Comparison of ENCODE assay signal across 8 cellular contexts in the genomic region with DNA sequence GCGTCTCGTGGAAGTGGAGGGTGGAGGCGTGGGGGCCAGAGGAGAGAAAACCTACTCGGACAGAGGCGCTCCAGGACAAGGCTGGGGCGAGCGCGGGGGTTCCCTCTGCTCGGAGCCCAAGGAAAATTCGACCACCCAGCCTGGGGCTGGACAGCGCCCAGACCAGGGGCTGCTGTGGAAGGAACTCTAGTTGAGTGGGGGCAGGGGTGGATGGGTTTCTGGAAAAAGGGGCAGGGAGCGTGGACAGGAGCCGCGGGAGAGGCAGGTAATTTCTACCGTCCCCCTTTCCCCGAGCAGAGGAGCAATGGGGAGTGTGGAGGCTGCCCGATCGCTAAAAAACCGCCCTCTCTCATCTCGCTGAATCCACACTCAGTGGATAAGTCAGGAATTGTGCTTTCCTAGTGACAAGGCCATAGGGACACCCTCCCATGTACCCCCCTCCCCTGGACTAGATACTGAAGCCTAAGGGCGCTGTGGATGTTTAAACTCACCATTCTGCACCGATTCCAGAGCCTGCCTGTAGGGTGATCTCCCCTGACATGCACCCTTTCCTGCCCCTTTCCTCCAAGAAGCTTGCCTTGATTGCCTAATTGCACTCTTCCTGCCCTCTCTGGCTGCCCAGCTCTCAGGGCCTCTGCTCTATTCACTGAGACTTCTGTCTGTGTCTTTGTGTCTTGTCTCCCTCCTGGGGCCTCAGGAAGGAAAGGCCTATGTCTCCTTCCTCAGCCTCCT.
DNase-seq lines count a peak whose midpoint lies in the region; ATAC-seq, FAIRE-seq and TF ChIP-seq lines count a peak whose summit lies in the region.

No MANE protein-coding gene starts in this region.

- peak overlapping the region; percentile 94 for H3K4me3 Mint-ChIP-seq in neural progenitor cell

- H3K36me3 ChIP-seq in Peyer's patch = no peaks in the 10 kb centered on the region
- no peaks in the 10 kb centered on the region for H3K36me3 ChIP-seq in endothelial cell of umbilical vein (ENCODE audit: control insufficient read depth in 2 of 2, extremely low read depth in 1 of 2, insufficient read depth in 2 of 2, low read length in 2 of 2)
- no peaks in the 10 kb centered on the region for H3K36me3 ChIP-seq in neural progenitor cell
- no peaks in the 10 kb centered on the region for H3K36me3 ChIP-seq in small intestine (ENCODE audit: control insufficient read depth in 2 of 2, insufficient read depth in 2 of 2, low read length in 2 of 2)

- no peaks in the 10 kb centered on the region for H3K9me3 Mint-ChIP-seq in neural progenitor cell

- DNase-seq in EL = peak; percentile 13
- no peak for DNase-seq in Peyer's patch
- no peak for DNase-seq in endothelial cell of umbilical vein (ENCODE audit: low read depth, low spot score)
- DNase-seq in neural progenitor cell (ENCODE audit: low spot score) = peak; percentile 50
- DNase-seq in small intestine = no peak
- no peak for DNase-seq in NCI-H524 (lab: John Stamatoyannopoulos, UW)

- no peaks in the 10 kb centered on the region for H3K9me1 ChIP-seq in endothelial cell of umbilical vein (replicated peaks; ENCODE audit: control insufficient read depth, extremely low read depth, insufficient read depth, low read length)

- H2AFZ ChIP-seq in endothelial cell of umbilical vein (ENCODE audit: low read depth, low read length) (peak overlapping the region; percentile 33), neural progenitor cell (replicated peaks) (peak overlapping the region; percentile 86)

- peaks cover 0 to 4% (median 0%) of the 10 kb centered on the region in 4 donors for H3K9me3 ChIP-seq in Peyer's patch
- H3K9me3 ChIP-seq in endothelial cell of umbilical vein (replicated peaks; ENCODE audit: control insufficient read depth, insufficient read depth, low read length) = no peaks in the 10 kb centered on the region
- H3K9me3 ChIP-seq in neural progenitor cell (ENCODE audit: low read depth) = no peaks in the 10 kb centered on the region
- H3K9me3 ChIP-seq in small intestine (ENCODE audit: control insufficient read depth, low read depth) = no peaks in the 10 kb centered on the region

- peak overlapping the region; percentile 93 for H3K27ac Mint-ChIP-seq in neural progenitor cell

- no peaks in the 10 kb centered on the region for H3K27me3 ChIP-seq in Peyer's patch
- peaks cover 13 to 27% of the 10 kb centered on the region in 2 experiments for H3K27me3 ChIP-seq in endothelial cell of umbilical vein (ENCODE audit: control insufficient read depth in 2 of 2, insufficient read depth in 2 of 2, low read length in 2 of 2)
- no peaks in the 10 kb centered on the region for H3K27me3 ChIP-seq in neural progenitor cell
- peaks cover 0 to 13% of the 10 kb centered on the region in 2 donors for H3K27me3 ChIP-seq in small intestine (ENCODE audit: control insufficient read depth in 2 of 2, insufficient read depth in 2 of 2, low read length in 2 of 2)

- intact Hi-C loops in endothelial cell of umbilical vein (cut with micrococcal nuclease) = no loop called here

- H3K27me3 Mint-ChIP-seq in neural progenitor cell (ENCODE audit: insufficient read depth, low read depth) = peaks cover 9% of the 10 kb centered on the region

- TF ChIP-seq CTCF in Peyer's patch (IDR thresholded peaks at IDR 0.05) (no peak), endothelial cell of umbilical vein (IDR thresholded peaks at IDR 0.05; ENCODE audit: extremely low read depth in 1 of 2, insufficient read depth in 1 of 2, low read depth in 1 of 2, low read length in 2 of 2) (no peak), neural progenitor cell (IDR thresholded peaks at IDR 0.05) (peak; percentile 41)

- H3K79me2 ChIP-seq in endothelial cell of umbilical vein (ENCODE audit: control insufficient read depth, insufficient read depth, low read length) (no peaks in the 10 kb centered on the region), neural progenitor cell (ENCODE audit: low read depth) (no peaks in the 10 kb centered on the region)

- peaks cover 27% of the 10 kb centered on the region for H3F3A ChIP-seq in neural progenitor cell (ENCODE audit: low read depth)

- no peaks in the 10 kb centered on the region for H4K20me1 ChIP-seq in endothelial cell of umbilical vein (replicated peaks; ENCODE audit: control insufficient read depth, extremely low read depth, insufficient read depth, low read length)
- H4K20me1 ChIP-seq in neural progenitor cell (ENCODE audit: low read depth) = no peaks in the 10 kb centered on the region

- H3K4me1 Mint-ChIP-seq in neural progenitor cell = peaks cover 16% of the 10 kb centered on the region

- no peaks in the 10 kb centered on the region for H3K36me3 Mint-ChIP-seq in neural progenitor cell

- CTCF ChIA-PET in endothelial cell of umbilical vein (lab: Charles Lee) = no interaction called here

- BruUV-seq in endothelial cell of umbilical vein (replicated peaks; lab: Mats Ljungman, UMichigan) = no TSS peak

- 7 to 15% (median 13%) methylated on average over 22 of the region's 22 CpGs for WGBS in small intestine, 3 donors

- POLR2A ChIA-PET in endothelial cell of umbilical vein (lab: Charles Lee) = no interaction called here

- peak overlapping the region in 3 of 4 donors; percentile 15 to 53 (median 49) for H3K4me3 ChIP-seq in Peyer's patch
- H3K4me3 ChIP-seq in endothelial cell of umbilical vein (replicated peaks in 1 of 3; ENCODE audit: insufficient read depth in 1 of 3, low read depth in 1 of 3, low read length in 3 of 3) = no peak overlapping the region
- H3K4me3 ChIP-seq in neural progenitor cell = peak overlapping the region; percentile 73
- H3K4me3 ChIP-seq in small intestine (ENCODE audit: low read depth in 1 of 2, low read length in 2 of 2) = peak overlapping the region in 1 of 2 donors; percentile 33

- peak overlapping the region; percentile 31 for H3K4me2 ChIP-seq in endothelial cell of umbilical vein (ENCODE audit: insufficient read depth, low read length)
- H3K4me2 ChIP-seq in neural progenitor cell = peak overlapping the region; percentile 92

- H3K4me1 ChIP-seq in Peyer's patch (peaks cover 0 to 11% (median 8%) of the 10 kb centered on the region in 4 donors), endothelial cell of umbilical vein (ENCODE audit: control insufficient read depth, extremely low read depth, insufficient read depth, low read length) (peaks cover 3% of the 10 kb centered on the region), neural progenitor cell (peaks cover 6% of the 10 kb centered on the region), small intestine (ENCODE audit: control insufficient read depth in 2 of 2, insufficient read depth in 1 of 2, low read depth in 1 of 2, low read length in 1 of 2) (no peaks in the 10 kb centered on the region)

- dilution Hi-C loops in endothelial cell of umbilical vein (cut with MboI; ENCODE audit: extremely low pct_ligation_motif_present, low sequenced_read_pairs) = no loop called here

- H3K9ac ChIP-seq in endothelial cell of umbilical vein (replicated peaks; ENCODE audit: extremely low read depth, insufficient read depth, low read length) (no peak overlapping the region), neural progenitor cell (no peak overlapping the region)

- H3K27ac ChIP-seq in Peyer's patch (no peak overlapping the region), endothelial cell of umbilical vein (ENCODE audit: insufficient read depth, low read depth, low read length) (no peak overlapping the region), neural progenitor cell (no peak overlapping the region), small intestine (ENCODE audit: low read depth in 1 of 2, low read length in 1 of 2) (no peak overlapping the region)

- ATAC-seq in GM19467 (IDR thresholded peaks at IDR 0.05; ENCODE audit: unreplicated experiment) (no peak), GM21717 (IDR thresholded peaks at IDR 0.05; ENCODE audit: unreplicated experiment) (no peak)

- TF ChIP-seq POLR2A in Peyer's patch (IDR thresholded peaks at IDR 0.05) (no peak), endothelial cell of umbilical vein (IDR thresholded peaks at IDR 0.05; ENCODE audit: low read depth, low read length) (no peak)

- no peak for FAIRE-seq in endothelial cell of umbilical vein (lab: Jason Lieb, UNC)
- no peak for FAIRE-seq in small intestine (lab: Jason Lieb, UNC)

TF ChIP-seq in endothelial cell of umbilical vein, 7 proteins besides CTCF, POLR2A, EP300 and RAD21:
- no peak for TF ChIP-seq FOS (IDR thresholded peaks at IDR 0.05; ENCODE audit: borderline replicate concordance, insufficient read depth, low read length)
- TF ChIP-seq, protein P1, sequence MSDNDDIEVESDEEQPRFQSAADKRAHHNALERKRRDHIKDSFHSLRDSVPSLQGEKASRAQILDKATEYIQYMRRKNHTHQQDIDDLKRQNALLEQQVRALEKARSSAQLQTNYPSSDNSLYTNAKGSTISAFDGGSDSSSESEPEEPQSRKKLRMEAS (IDR thresholded peaks at IDR 0.05; ENCODE audit: insufficient read depth, insufficient read length) = no peak
- TF ChIP-seq GATA2 (IDR thresholded peaks at IDR 0.05; ENCODE audit: insufficient read depth, insufficient read length, low read depth, low read length) = no peak
- TF ChIP-seq POLR2AphosphoS5 (IDR thresholded peaks at IDR 0.05; ENCODE audit: insufficient read depth, low read depth, low read length) = no peak
- TF ChIP-seq JUN (IDR thresholded peaks at IDR 0.05; ENCODE audit: borderline replicate concordance, insufficient read depth, insufficient read length, low read depth) = no peak
- TF ChIP-seq EZH2 (IDR thresholded peaks at IDR 0.05; ENCODE audit: borderline replicate concordance, low read depth, low read length, severe bottlenecking) = no peak
- no peak for TF ChIP-seq MYC (IDR thresholded peaks at IDR 0.05; ENCODE audit: low read depth, low read length)

Comparison
In these comparisons a context has a peak if more than half of its experiments do, and no peak if none do; other contexts are left out.
1. DNase-seq: peak in EL (single experiment) and neural progenitor cell (single experiment); none in Peyer's patch (0 of 3), endothelial cell of umbilical vein (single experiment), small intestine (single experiment) and NCI-H524 (0 of 2).
2. H3K4me3 ChIP-seq: peak in Peyer's patch (3 of 4) and neural progenitor cell (single experiment); none in endothelial cell of umbilical vein (0 of 3).